ENCODE assay signal across 31 cellular contexts in genomic region chr6:28893172-28893799, GRCh38. TPM values are rescaled to one million over a fixed set of nuclear protein-coding genes. Genes with fewer than 3 reads are reported as not detected.
DNase-seq lines count a peak whose midpoint lies in the region; ATAC-seq, FAIRE-seq and TF ChIP-seq lines count a peak whose summit lies in the region.
"Had no signal": no experiment of that assay in that cellular context is flagged by ENCODE, and none has a peak within 500 bp of the region (broad histone marks: within the 10 kb centered on the region; RNA-seq: fewer than 3 reads in every experiment).

No MANE protein-coding gene starts in this region.

- H3K9me2 ChIP-seq in HCT116 (ENCODE audit: insufficient read depth): no peaks in the 10 kb centered on the region

- peak overlapping the region; percentile 35 for H3K4me2 ChIP-seq in HCT116 (ENCODE audit: low read length)
- no peak overlapping the region for H3K4me2 ChIP-seq in neuronal stem cell (ENCODE audit: insufficient read depth, low read length, poor library complexity, severe bottlenecking)

- H3K36me3 ChIP-seq in HCT116 (ENCODE audit: control insufficient read depth in 1 of 2, insufficient read depth in 2 of 2, low read length in 2 of 2) (no peaks in the 10 kb centered on the region), neuronal stem cell (replicated peaks in 1 of 2; ENCODE audit: control insufficient read depth in 2 of 2, insufficient read depth in 2 of 2, low read length in 2 of 2) (no peaks in the 10 kb centered on the region)
- H3K36me3 ChIP-seq: colonic mucosa, transverse colon, WERI-Rb-1 had no signal

- intact Hi-C loops in HCT116 (cut with micrococcal nuclease): no loop called here

- no peaks in the 10 kb centered on the region for H4K20me1 ChIP-seq in HCT116 (ENCODE audit: insufficient read depth)

- no peak overlapping the region for H3K27ac Mint-ChIP-seq in T-helper 2 cell treated with Interferon-gamma antibody and Interleukin-4, amounts not matched to agents 5 μg/mL and 100 μg/mL, for 36 hours
- no peak overlapping the region for H3K27ac Mint-ChIP-seq in central memory CD8-positive, alpha-beta T cell (ENCODE audit: low read depth)
- H3K27ac Mint-ChIP-seq: effector memory CD8-positive, alpha-beta T cell had no signal

- no peaks in the 10 kb centered on the region for H3K9me3 ChIP-seq in HCT116 (ENCODE audit: control insufficient read depth in 1 of 2, insufficient read depth in 1 of 2, low read depth in 1 of 2, low read length in 2 of 2)
- no peaks in the 10 kb centered on the region for H3K9me3 ChIP-seq in neuronal stem cell (replicated peaks in 1 of 2; ENCODE audit: control insufficient read depth in 2 of 2, insufficient read depth in 1 of 2, low read depth in 1 of 2, low read length in 2 of 2)
- H3K9me3 ChIP-seq: colonic mucosa, transverse colon had no signal

- no peak overlapping the region for H3K27ac ChIP-seq in HCT116 (ENCODE audit: low read depth, low read length)
- no peak overlapping the region for H3K27ac ChIP-seq in neuronal stem cell (replicated peaks; ENCODE audit: low read length)
- H3K27ac ChIP-seq: C4-2B, colonic mucosa, transverse colon, WERI-Rb-1 had no signal

- H2BK5ac ChIP-seq in neuronal stem cell (ENCODE audit: low read length): no peak overlapping the region

- no peak overlapping the region for H4K91ac ChIP-seq in neuronal stem cell (ENCODE audit: low read depth, low read length, poor library complexity)

- no peak overlapping the region for H3K4me3 ChIP-seq in HCT116 (replicated peaks in 1 of 2; ENCODE audit: low read depth in 1 of 2, low read length in 2 of 2)
- no peak overlapping the region for H3K4me3 ChIP-seq in neuronal stem cell (ENCODE audit: low read length in 2 of 2)
- H3K4me3 ChIP-seq: colonic mucosa, transverse colon had no signal

- no peak overlapping the region for H3K23ac ChIP-seq in neuronal stem cell (ENCODE audit: low read depth, low read length, poor library complexity)

- peaks cover 6% of the 10 kb centered on the region for H3K4me1 Mint-ChIP-seq in T-helper 2 cell treated with Interferon-gamma antibody and Interleukin-4, amounts not matched to agents 5 μg/mL and 100 μg/mL, for 36 hours (ENCODE audit: low read depth)
- H3K4me1 Mint-ChIP-seq in central memory CD8-positive, alpha-beta T cell: peaks cover 14% of the 10 kb centered on the region

- no peak overlapping the region for H4K8ac ChIP-seq in neuronal stem cell (ENCODE audit: low read depth, low read length)

- no peak overlapping the region for H2BK12ac ChIP-seq in neuronal stem cell (ENCODE audit: low read length)

- peak overlapping the region; percentile 76 for H3K4ac ChIP-seq in neuronal stem cell (ENCODE audit: low read length)

- H3K4me1 ChIP-seq in HCT116 (ENCODE audit: control insufficient read depth in 1 of 2, insufficient read depth in 2 of 2, low read length in 2 of 2) (peaks cover 7 to 30% of the 10 kb centered on the region in 2 experiments; a peak in 3 of 4 replicates), neuronal stem cell (ENCODE audit: control insufficient read depth in 2 of 2, insufficient read depth in 1 of 2, low read depth in 1 of 2, low read length in 2 of 2) (no peaks in the 10 kb centered on the region)

- no peak overlapping the region for H3K18ac ChIP-seq in neuronal stem cell (ENCODE audit: low read length)

- H2BK120ac ChIP-seq in neuronal stem cell (ENCODE audit: low read depth, low read length): no peak overlapping the region

- TF ChIP-seq CTCF in HCT116 (IDR thresholded peaks at IDR 0.05 in 2 of 3, conservative IDR thresholded peaks at IDR 0.05 in 1 of 3; ENCODE audit: borderline replicate concordance in 1 of 3, insufficient read depth in 1 of 3, low read depth in 2 of 3, low read length in 2 of 3): no peak

- POLR2A ChIA-PET in HCT116 (lab: Charles Lee): interaction anchor here (1.3 kb wide), 1 partner anchor 8 kb away, joined by 5 read pairs; no protein-coding TSS in a partner anchor

- no peak overlapping the region for H2AK5ac ChIP-seq in neuronal stem cell (ENCODE audit: low read depth, low read length)

- no peak overlapping the region for H3K14ac ChIP-seq in neuronal stem cell (ENCODE audit: low read length)

- no CpG with 5 or more reads among the region's 9 CpGs for WGBS in neuronal stem cell (ENCODE audit: extremely low coverage in 2 of 2, insufficient read length in 2 of 2, insufficient replicate concordance in 1 of 2), 2 donors

- CTCF ChIA-PET in HCT116 (lab: Charles Lee): no interaction called here

- no peak for TF ChIP-seq RAD21 in HCT116 (IDR thresholded peaks at IDR 0.05; ENCODE audit: low read depth)

- H2BK15ac ChIP-seq in neuronal stem cell (ENCODE audit: low read length): no peak overlapping the region

- no peaks in the 10 kb centered on the region for H3K36me3 Mint-ChIP-seq in T-helper 2 cell treated with Interferon-gamma antibody and Interleukin-4, amounts not matched to agents 5 μg/mL and 100 μg/mL, for 36 hours (ENCODE audit: low read depth)
- peaks cover 29% of the 10 kb centered on the region for H3K36me3 Mint-ChIP-seq in central memory CD8-positive, alpha-beta T cell (ENCODE audit: insufficient read depth)

- H2AFZ ChIP-seq in HCT116 (ENCODE audit: low read depth, low read length, poor library complexity, severe bottlenecking) (peak overlapping the region; percentile 79), neuronal stem cell (ENCODE audit: low read length) (no peak overlapping the region)

- BruUV-seq in HCT116 (replicated peaks; lab: Mats Ljungman, UMichigan): no TSS peak

- no peak for ATAC-seq in HCT116
- no peak for ATAC-seq in central memory CD8-positive, alpha-beta T cell (replicated peaks; ENCODE audit: extremely low read depth, poor library complexity, severe bottlenecking)
- ATAC-seq: effector memory CD8-positive, alpha-beta T cell; left ventricle myocardium superior; Panc1 had no signal

- H3K9ac ChIP-seq in HCT116 (ENCODE audit: low read length): no peak overlapping the region
- no peak overlapping the region for H3K9ac ChIP-seq in neuronal stem cell (ENCODE audit: low read depth, low read length, poor library complexity)

- no peaks in the 10 kb centered on the region for H3K79me2 ChIP-seq in HCT116 (ENCODE audit: insufficient read depth, low read length)

- H3K9me3 Mint-ChIP-seq in T-helper 2 cell treated with Interferon-gamma antibody and Interleukin-4, amounts not matched to agents 5 μg/mL and 100 μg/mL, for 36 hours: no peaks in the 10 kb centered on the region
- no peaks in the 10 kb centered on the region for H3K9me3 Mint-ChIP-seq in central memory CD8-positive, alpha-beta T cell
- H3K9me3 Mint-ChIP-seq: effector memory CD8-positive, alpha-beta T cell had no signal

- H3K79me1 ChIP-seq in neuronal stem cell (ENCODE audit: low read depth, low read length): no peaks in the 10 kb centered on the region

- peak overlapping the region; percentile 48 for H3K4me3 Mint-ChIP-seq in T-helper 2 cell treated with Interferon-gamma antibody and Interleukin-4, amounts not matched to agents 5 μg/mL and 100 μg/mL, for 36 hours
- H3K4me3 Mint-ChIP-seq in central memory CD8-positive, alpha-beta T cell: peak overlapping the region; percentile 23

- no peak for DNase-seq in T-helper 2 cell treated with Interferon-gamma antibody and Interleukin-4, amounts not matched to agents 5 μg/mL and 100 μg/mL, for 36 hours (ENCODE audit: low spot score)
- DNase-seq in T-helper 2 cell (no peak), HCT116 (ENCODE audit: low read depth, low spot score) (no peak), neuronal stem cell (ENCODE audit: low spot score) (no peak), islet precursor cell (no peak), erythroblast (lab: John Stamatoyannopoulos, UW) (no peak), H54 (ENCODE audit: insufficient read length, low spot score) (no peak)
- no peak for DNase-seq in central memory CD8-positive, alpha-beta T cell (ENCODE audit: low spot score in 2 of 2)
- DNase-seq: 8988T; activated CD4-positive, alpha-beta T cell treated with anti-CD3 and anti-CD28 coated beads for 48 hours; activated naive CD4-positive, alpha-beta T cell; activated T-cell treated with anti-CD3 and anti-CD28 coated beads, Interleukin-2, amount 50 U/mL, for 48 hours; anterior cingulate cortex; colonic mucosa; effector memory CD8-positive, alpha-beta T cell; glutamatergic neuron; HCEC 1CT; kidney; left ventricle myocardium superior; NCI-H1436 treated with DMSO at 0.1 percent for 48 hours; NCI-H2107; NCI-H345; NCI-H748 treated with DMSO at 0.1 percent for 48 hours; SHP77; stimulated activated CD4-positive, alpha-beta T cell treated with anti-CD3 and anti-CD28 coated beads, Interleukin-15, amount 100 ng/mL, for 24 hours; stimulated activated CD4-positive, alpha-beta T cell treated with anti-CD3 and anti-CD28 coated beads, Interleukin-4, amount 100 ng/mL, for 4 hours; transverse colon; WERI-Rb-1 had no signal

- H3K27me3 ChIP-seq in HCT116 (ENCODE audit: insufficient read depth, low read length) (no peaks in the 10 kb centered on the region), neuronal stem cell (ENCODE audit: control insufficient read depth in 3 of 3, insufficient read depth in 3 of 3, low read depth in 1 of 3, low read length in 3 of 3) (no peaks in the 10 kb centered on the region)
- H3K27me3 ChIP-seq: colonic mucosa, transverse colon had no signal

- no peak for FAIRE-seq in H54 (lab: Jason Lieb, UNC)
- FAIRE-seq: D721Med, kidney had no signal

- TF ChIP-seq POLR2A in HCT116 (IDR thresholded peaks at IDR 0.05; ENCODE audit: borderline replicate concordance, extremely low read depth, insufficient read depth, insufficient read length) (no peak), erythroblast (IDR thresholded peaks at IDR 0.05; ENCODE audit: low read length) (no peak), H54 (IDR thresholded peaks at IDR 0.05; ENCODE audit: low read depth, low read length) (no peak)

- peaks cover 4% of the 10 kb centered on the region for H3K27me3 Mint-ChIP-seq in T-helper 2 cell treated with Interferon-gamma antibody and Interleukin-4, amounts not matched to agents 5 μg/mL and 100 μg/mL, for 36 hours (ENCODE audit: low read depth)
- H3K27me3 Mint-ChIP-seq in central memory CD8-positive, alpha-beta T cell: peaks cover 7% of the 10 kb centered on the region
- H3K27me3 Mint-ChIP-seq: effector memory CD8-positive, alpha-beta T cell had no signal

- RAD21 ChIA-PET in HCT116 (lab: Charles Lee; ENCODE audit: low non-redundant PET in 1 of 2, low total read pairs in 2 of 2, uncharacterized antibody in 2 of 2, unreplicated experiment in 2 of 2): no interaction called here

TF ChIP-seq in HCT116, 20 proteins besides CTCF, POLR2A, EP300 and RAD21 (continues in another document):
- TF ChIP-seq SP1 (IDR thresholded peaks at IDR 0.05; ENCODE audit: low read depth) (no peak), EZH2 (IDR thresholded peaks at IDR 0.05) (no peak), SRF (IDR thresholded peaks at IDR 0.05; ENCODE audit: low read depth) (no peak), ELF1 (IDR thresholded peaks at IDR 0.05; ENCODE audit: borderline replicate concordance, low read depth) (no peak), TCF7L2 (IDR thresholded peaks at IDR 0.05; ENCODE audit: borderline replicate concordance, extremely low read depth, insufficient read depth, insufficient read length) (no peak), POLR2AphosphoS5 (IDR thresholded peaks at IDR 0.05; ENCODE audit: low read depth, low read length) (no peak)

RNA-seq across cellular contexts. Expression of gene TRIM27, which starts 30.5 kb away (rescaled TPM):
- 62.5 TPM for total RNA-seq in HCT116 (2021; ENCODE audit: unreplicated experiment)
- polyA plus RNA-seq in HCT116 (2012): 40.8 and 45.8 TPM in 2 replicates
- 38.5 TPM for polyA plus RNA-seq in neuronal stem cell (2013, experiment 1 of 2)
- polyA plus RNA-seq in neuronal stem cell (2013, experiment 2 of 2): 37.5 TPM
